Comparison of ENCODE assay signal across 9 cellular contexts in genomic region chr20:47315339-47315662, GRCh38. TPM values are rescaled to one million over a fixed set of nuclear protein-coding genes. Genes with fewer than 3 reads are reported as not detected.
DNase-seq lines count a peak whose midpoint lies in the region; ATAC-seq and TF ChIP-seq lines count a peak whose summit lies in the region.
"Had no signal": no experiment of that assay in that cellular context is flagged by ENCODE, and none has a peak within 500 bp of the region (broad histone marks: within the 10 kb centered on the region; RNA-seq: fewer than 3 reads in every experiment).

No MANE protein-coding gene starts in this region.

- H3K9ac ChIP-seq in endodermal cell (ENCODE audit: extremely low read depth, low read length, poor library complexity, severe bottlenecking), result no peak overlapping the region

- H3K4me1 Mint-ChIP-seq in endodermal cell (peaks cover 58% of the 10 kb centered on the region), endothelial cell (ENCODE audit: unreplicated experiment) (peaks cover 69% of the 10 kb centered on the region)

- DNase-seq in COLO668 (lab: John Stamatoyannopoulos, UW; ENCODE audit: unreplicated experiment), result peak; percentile 21
- DNase-seq in NCI-H2171 treated with DMSO at 0.1 percent for 48 hours (lab: John Stamatoyannopoulos, UW), result peak; percentile 99
- no peak for DNase-seq in endodermal cell
- DNase-seq in omental fat pad (ENCODE audit: low spot score), result no peak
- no peak for DNase-seq in activated CD8-positive, alpha-beta memory T cell treated with anti-CD3 and anti-CD28 coated beads for 24 hours
- DNase-seq in endothelial cell (ENCODE audit: low spot score), result no peak
- DNase-seq in left colon, result no peak
- DNase-seq: midbrain had no signal

- H3K36me3 ChIP-seq in endodermal cell (ENCODE audit: control insufficient read depth, insufficient read depth, low read length), result peaks cover 46% of the 10 kb centered on the region

- 34 to 50% methylated on average over 2 to 4 of the region's 4 CpGs for WGBS in endodermal cell (ENCODE audit: insufficient coverage in 1 of 2, insufficient read length in 1 of 2), 2 experiments

- ATAC-seq in omental fat pad (ENCODE audit: low FRiP score) (peak; percentile 6), HG03378 (IDR thresholded peaks at IDR 0.05; ENCODE audit: unreplicated experiment) (no peak), left colon (no peak)

- H3K9me3 Mint-ChIP-seq in endodermal cell (no peaks in the 10 kb centered on the region), endothelial cell (ENCODE audit: unreplicated experiment) (no peaks in the 10 kb centered on the region)

- H3K27me3 Mint-ChIP-seq in endodermal cell (ENCODE audit: insufficient read depth) (no peaks in the 10 kb centered on the region), endothelial cell (ENCODE audit: unreplicated experiment) (peaks cover 4% of the 10 kb centered on the region)

- H3K27ac ChIP-seq in endodermal cell (ENCODE audit: low read depth, low read length), result peak overlapping the region; percentile 26

- TF ChIP-seq CTCF in endodermal cell (conservative IDR thresholded peaks at IDR 0.05) (no peak), omental fat pad (IDR thresholded peaks at IDR 0.05) (no peak), endothelial cell (IDR thresholded peaks at IDR 0.05; ENCODE audit: unreplicated experiment) (no peak)

- no peak overlapping the region for H3K4me3 ChIP-seq in endodermal cell (ENCODE audit: low read length)

- H3K4me1 ChIP-seq in endodermal cell (ENCODE audit: control insufficient read depth, insufficient read depth, low read length), result peaks cover 27% of the 10 kb centered on the region

- H3K27ac Mint-ChIP-seq in endodermal cell (peak overlapping the region; percentile 84), endothelial cell (ENCODE audit: unreplicated experiment) (no peak overlapping the region)

- intact Hi-C loops in left colon (cut with DNase I, micrococcal nuclease), result no loop called here

- H3K4me3 Mint-ChIP-seq in endodermal cell (no peak overlapping the region), endothelial cell (ENCODE audit: unreplicated experiment) (no peak overlapping the region)

- H3K36me3 Mint-ChIP-seq in endodermal cell (ENCODE audit: low read depth) (peaks cover 34% of the 10 kb centered on the region), endothelial cell (ENCODE audit: low read depth, unreplicated experiment) (peaks cover 19% of the 10 kb centered on the region)

- no peaks in the 10 kb centered on the region for H3K9me3 ChIP-seq in endodermal cell (ENCODE audit: control insufficient read depth, low read length)

- no peaks in the 10 kb centered on the region for H3K27me3 ChIP-seq in endodermal cell (ENCODE audit: control insufficient read depth, insufficient read depth, low read length, poor library complexity, severe bottlenecking)

RNA-seq across cellular contexts. Expression of gene ZMYND8, which starts 41.2 kb away (rescaled TPM):
- total RNA-seq in endodermal cell (10 to 100 TPM; 85.0 to 99.9 TPM), omental fat pad (10 to 100 TPM; 22.7 to 44.5 (median 28.6) TPM), endothelial cell (ENCODE audit: unreplicated experiment) (109 TPM), left colon (10 to 100 TPM; 42.8 to 48.4 TPM)
- 47.1 TPM for polyA plus RNA-seq in endodermal cell (2013, experiment 1 of 2)
- polyA plus RNA-seq in endodermal cell (2013, experiment 2 of 2), result 46.3 TPM

Comparison
In these comparisons a context has a peak if more than half of its experiments do, and no peak if none do; other contexts are left out.
1. DNase-seq: peak in COLO668 (single experiment) and NCI-H2171 treated with DMSO at 0.1 percent for 48 hours (single experiment); none in endodermal cell (single experiment), omental fat pad (single experiment), activated CD8-positive, alpha-beta memory T cell treated with anti-CD3 and anti-CD28 coated beads for 24 hours (single experiment), endothelial cell (single experiment) and left colon (0 of 2).